ENCODE assay signal across 8 cellular contexts in genomic region chr5:61183538-61183937, GRCh38.
"Had no signal": no experiment of that assay in that cellular context is flagged by ENCODE, and none has a peak within 500 bp of the region (broad histone marks: within the 10 kb centered on the region; RNA-seq: fewer than 3 reads in every experiment).

No MANE protein-coding gene starts in this region.

- FAIRE-seq: G401.6, GM12878, GM12891, GM12892, GM18507, GM19239 had no signal

- DNase-seq: GDM1, GF-D8 had no signal

- H3K4me3 ChIP-seq: GM12878 had no signal

- ATAC-seq: GM12878 had no signal
